ENCODE assay signal across 16 cellular contexts in the genomic region with DNA sequence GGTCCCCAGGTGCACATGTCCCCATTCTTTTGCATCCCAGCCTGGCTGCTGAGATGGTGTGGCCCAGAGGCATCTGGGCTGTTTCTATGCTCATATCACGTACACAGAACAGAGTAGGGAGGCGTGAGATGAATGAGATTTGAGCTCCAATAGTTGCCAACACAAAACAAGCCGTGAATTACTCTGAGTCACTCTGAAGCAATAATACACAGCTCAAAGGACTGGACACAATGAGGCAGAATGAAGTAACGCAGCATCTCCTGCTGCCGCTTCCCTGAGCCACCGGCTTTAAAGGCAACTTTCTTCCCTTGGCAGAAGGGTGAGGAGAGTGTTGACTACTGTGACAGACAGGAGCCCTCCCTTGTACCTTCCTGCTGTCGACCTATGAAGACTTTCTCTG. TPM values are rescaled to one million over a fixed set of nuclear protein-coding genes. Genes with fewer than 3 reads are reported as not detected.
A peak's percentile ranks its signal among the peaks of the same experiment; 100 is the strongest.
DNase-seq lines count a peak whose midpoint lies in the region; ATAC-seq and TF ChIP-seq lines count a peak whose summit lies in the region.
"Had no signal": no experiment of that assay in that cellular context is flagged by ENCODE, and none has a peak within 500 bp of the region (broad histone marks: within the 10 kb centered on the region; RNA-seq: fewer than 3 reads in every experiment).

No MANE protein-coding gene starts in this region.

- no peaks in the 10 kb centered on the region for H3K27me3 ChIP-seq in adipocyte (replicated peaks; ENCODE audit: control insufficient read depth, insufficient read depth, low read length)
- no peaks in the 10 kb centered on the region for H3K27me3 ChIP-seq in fibroblast of lung (ENCODE audit: control insufficient read depth, insufficient read depth, low read length)
- H3K27me3 ChIP-seq: heart left ventricle had no signal

- no peaks in the 10 kb centered on the region for H3K9me3 ChIP-seq in adipocyte (ENCODE audit: control insufficient read depth, low read length)
- H3K9me3 ChIP-seq in fibroblast of lung (ENCODE audit: control insufficient read depth, insufficient read depth, low read depth, low read length), result no peaks in the 10 kb centered on the region
- H3K9me3 ChIP-seq: heart left ventricle had no signal

- H3K9ac ChIP-seq in adipocyte (ENCODE audit: low read length) (peak overlapping the region; percentile 5), fibroblast of lung (ENCODE audit: insufficient read depth, low read length) (no peak overlapping the region)

- DNase-seq in HCEC 1CT (peak; percentile 53), adipocyte (ENCODE audit: low read depth) (no peak), fibroblast of lung (ENCODE audit: low read depth in 2 of 2) (peak; percentile 53 to 89), sciatic nerve (ENCODE audit: low spot score) (no peak), omental fat pad (ENCODE audit: low spot score) (no peak), RPMI8226 (no peak), CD1c-positive myeloid dendritic cell (ENCODE audit: extremely low spot score) (no peak)
- DNase-seq: activated CD4-positive, alpha-beta T cell treated with anti-CD3 and anti-CD28 coated beads for 1 hour; CD8-positive, alpha-beta memory T cell; heart left ventricle; KBM-7; naive thymus-derived CD8-positive, alpha-beta T cell; NCI-H1694 treated with DMSO at 0.1 percent for 48 hours; NCI-H526 treated with DMSO at 0.1 percent for 48 hours; stimulated activated CD4-positive, alpha-beta T cell treated with anti-CD3 and anti-CD28 coated beads, Interleukin-4, amount 100 ng/mL, for 24 hours had no signal

- no peak overlapping the region for H3K27ac ChIP-seq in fibroblast of lung (ENCODE audit: insufficient read depth, low read length)
- H3K27ac ChIP-seq: heart left ventricle had no signal

- H3K4me3 ChIP-seq in adipocyte (ENCODE audit: low read length), result no peak overlapping the region
- no peak overlapping the region for H3K4me3 ChIP-seq in fibroblast of lung (replicated peaks in 1 of 4; ENCODE audit: control extremely low read depth in 1 of 4, insufficient read depth in 1 of 4, low read depth in 3 of 4, low read length in 4 of 4)
- H3K4me3 ChIP-seq: heart left ventricle had no signal

- no peaks in the 10 kb centered on the region for H4K20me1 ChIP-seq in fibroblast of lung (ENCODE audit: control insufficient read depth, extremely low read depth, insufficient read depth, low read length)

- no peaks in the 10 kb centered on the region for H3K79me2 ChIP-seq in fibroblast of lung (ENCODE audit: control insufficient read depth, insufficient read depth, low read length)

- no peak overlapping the region for H2AFZ ChIP-seq in fibroblast of lung (ENCODE audit: low read length)

- H3K4me1 ChIP-seq in adipocyte (ENCODE audit: control insufficient read depth, insufficient read depth, low read length) (peaks cover 27% of the 10 kb centered on the region), fibroblast of lung (ENCODE audit: control insufficient read depth, extremely low read depth, insufficient read depth, low read length) (peaks cover 2% of the 10 kb centered on the region)

- ATAC-seq in sciatic nerve, result peak; percentile 16
- ATAC-seq in omental fat pad (ENCODE audit: low FRiP score), result no peak
- ATAC-seq: heart left ventricle; naive thymus-derived CD8-positive, alpha-beta T cell; Panc1 had no signal

- H3K36me3 ChIP-seq in adipocyte (ENCODE audit: control insufficient read depth, insufficient read depth, low read length, severe bottlenecking) (peaks cover 61% of the 10 kb centered on the region), fibroblast of lung (ENCODE audit: control insufficient read depth, insufficient read depth, low read length) (peaks cover 16% of the 10 kb centered on the region)

- intact Hi-C loops in sciatic nerve (cut with DNase I), result no loop called here

- no peak for TF ChIP-seq CTCF in fibroblast of lung (conservative IDR thresholded peaks at IDR 0.05 in 1 of 2, IDR thresholded peaks at IDR 0.05 in 1 of 2; ENCODE audit: low read depth in 1 of 2, low read length in 2 of 2)
- TF ChIP-seq CTCF in omental fat pad (IDR thresholded peaks at IDR 0.05), result no peak

- H3K4me2 ChIP-seq in fibroblast of lung (ENCODE audit: extremely low read depth, insufficient read depth, low read length), result no peak overlapping the region

RNA-seq across cellular contexts. Expression of gene CLEC18B, which starts 33.9 kb away (rescaled TPM):
- 0.77 and 0.83 TPM in 2 replicates for total RNA-seq in fibroblast of lung
- 0.15 TPM in 1 of 2 replicates, not detected in the other for polyA plus RNA-seq in fibroblast of lung
- 0.09 TPM in 1 of 2 replicates, not detected in the other for polyA plus RNA-seq in fibroblast of lung (2012)
- not detected in 2 replicates for polyA minus RNA-seq in fibroblast of lung (ENCODE audit: low replicate concordance)
- 5.8 TPM for total RNA-seq in sciatic nerve
- under 1 TPM in 2 of 4 donors, not detected in 2; 0.63 to 0.65 TPM for total RNA-seq in omental fat pad
- polyA plus RNA-seq: CD8-positive, alpha-beta memory T cell; naive thymus-derived CD8-positive, alpha-beta T cell had no signal

Comparison
In these comparisons a context has a peak if more than half of its experiments do, and no peak if none do; other contexts are left out.
1. DNase-seq: peak in HCEC 1CT (single experiment) and fibroblast of lung (2 of 2); none in adipocyte (single experiment), sciatic nerve (single experiment), omental fat pad (single experiment), RPMI8226 (single experiment) and CD1c-positive myeloid dendritic cell (single experiment).